8 cellular contexts compared by ENCODE assay signal in the genomic region with DNA sequence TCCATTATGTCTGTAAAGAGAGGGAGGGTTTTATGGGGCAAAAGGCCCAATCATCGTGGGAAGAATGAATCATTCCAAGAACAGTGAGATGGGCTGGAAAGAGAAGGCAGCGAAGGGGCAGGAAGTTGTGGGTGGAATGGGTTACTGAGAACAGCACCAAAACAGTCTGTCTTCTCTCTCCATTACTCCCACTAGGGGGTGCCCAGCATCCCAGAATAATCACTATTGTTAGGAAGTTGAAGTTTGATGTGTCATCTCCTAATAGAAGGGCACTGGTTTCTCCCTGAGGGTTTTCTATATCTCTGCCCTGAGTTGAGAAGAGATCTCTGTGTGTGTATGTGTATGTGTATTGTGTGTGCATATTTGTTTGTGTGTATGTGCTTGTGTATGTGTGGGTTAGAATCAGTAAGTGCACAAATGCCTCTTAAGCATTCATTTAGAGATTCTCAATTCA.
DNase-seq lines count a peak whose midpoint lies in the region; ATAC-seq, FAIRE-seq and TF ChIP-seq lines count a peak whose summit lies in the region.

No MANE protein-coding gene starts in this region.

- no peak overlapping the region for H3K4me3 Mint-ChIP-seq in activated CD8-positive, alpha-beta T cell treated with anti-CD3 and anti-CD28 coated beads for 36 hours
- H3K4me3 Mint-ChIP-seq in osteocyte (ENCODE audit: unreplicated experiment) = no peak overlapping the region

- no peaks in the 10 kb centered on the region for H3K9me3 Mint-ChIP-seq in activated CD8-positive, alpha-beta T cell treated with anti-CD3 and anti-CD28 coated beads for 36 hours
- no peaks in the 10 kb centered on the region for H3K9me3 Mint-ChIP-seq in osteocyte (ENCODE audit: unreplicated experiment)

- ATAC-seq in HG02678 (IDR thresholded peaks at IDR 0.05; ENCODE audit: unreplicated experiment) = peak; percentile 87
- ATAC-seq in activated CD8-positive, alpha-beta T cell treated with anti-CD3 and anti-CD28 coated beads for 36 hours = peak; percentile 83

- CTCF ChIA-PET in activated CD8-positive, alpha-beta T cell treated with anti-CD3 and anti-CD28 coated beads for 36 hours (lab: Charles Lee) = interaction anchor here (1.3 to 1.6 kb wide), 2 partner anchors 29 to 76 kb away, joined by 3 to 4 read pairs; no protein-coding TSS in a partner anchor

- DNase-seq in AG08395 (ENCODE audit: low spot score) (peak; percentile 94), NCI-H146 treated with DMSO at 0.1 percent for 48 hours (lab: John Stamatoyannopoulos, UW; ENCODE audit: unreplicated experiment) (peak; percentile 50), fibroblast of peridontal ligament (ENCODE audit: extremely low read depth) (peak; percentile 96), osteocyte (ENCODE audit: extremely low spot score, unreplicated experiment) (no peak), urothelium cell line (ENCODE audit: low spot score) (peak; percentile 92)
- DNase-seq in activated CD8-positive, alpha-beta T cell treated with anti-CD3 and anti-CD28 coated beads for 36 hours = peak; percentile 85

- peaks cover 50% of the 10 kb centered on the region for H3K4me1 Mint-ChIP-seq in activated CD8-positive, alpha-beta T cell treated with anti-CD3 and anti-CD28 coated beads for 36 hours (ENCODE audit: low read depth)
- peaks cover 48% of the 10 kb centered on the region for H3K4me1 Mint-ChIP-seq in osteocyte (ENCODE audit: unreplicated experiment)

- intact Hi-C loops in activated CD8-positive, alpha-beta T cell treated with anti-CD3 and anti-CD28 coated beads for 36 hours (cut with micrococcal nuclease) = loop anchor here (1.0 to 2.0 kb wide), 2 partner anchors 21 to 135 kb away; no protein-coding TSS in a partner anchor

- TF ChIP-seq CTCF in GM12875 (IDR thresholded peaks at IDR 0.05; ENCODE audit: borderline replicate concordance, insufficient read depth, low read depth, low read length) = peak; percentile 58
- TF ChIP-seq CTCF in activated CD8-positive, alpha-beta T cell treated with anti-CD3 and anti-CD28 coated beads for 36 hours (IDR thresholded peaks at IDR 0.05) = peak; percentile 40
- peak; percentile 80 for TF ChIP-seq CTCF in osteocyte (IDR thresholded peaks at IDR 0.05)

- H3K36me3 Mint-ChIP-seq in activated CD8-positive, alpha-beta T cell treated with anti-CD3 and anti-CD28 coated beads for 36 hours (ENCODE audit: low read depth) = no peaks in the 10 kb centered on the region
- no peaks in the 10 kb centered on the region for H3K36me3 Mint-ChIP-seq in osteocyte (ENCODE audit: unreplicated experiment)

- no peak overlapping the region for H3K4me3 ChIP-seq in GM12875 (ENCODE audit: low read depth, low read length)

- POLR2A ChIA-PET in activated CD8-positive, alpha-beta T cell treated with anti-CD3 and anti-CD28 coated beads for 36 hours (lab: Charles Lee) = interaction anchor here (0.7 kb wide), 2 partner anchors 20 to 197 kb away, joined by 3 to 4 read pairs; no protein-coding TSS in a partner anchor

- peaks cover 1% of the 10 kb centered on the region for H3K27me3 Mint-ChIP-seq in activated CD8-positive, alpha-beta T cell treated with anti-CD3 and anti-CD28 coated beads for 36 hours
- no peaks in the 10 kb centered on the region for H3K27me3 Mint-ChIP-seq in osteocyte (ENCODE audit: unreplicated experiment)

- H3K27ac Mint-ChIP-seq in activated CD8-positive, alpha-beta T cell treated with anti-CD3 and anti-CD28 coated beads for 36 hours = peak overlapping the region; percentile 77
- peak overlapping the region; percentile 72 for H3K27ac Mint-ChIP-seq in osteocyte (ENCODE audit: unreplicated experiment)

- peak; percentile 77 for FAIRE-seq in urothelium cell line (lab: Jason Lieb, UNC)
